1 cellular context compared by ENCODE assay signal in the genomic region with DNA sequence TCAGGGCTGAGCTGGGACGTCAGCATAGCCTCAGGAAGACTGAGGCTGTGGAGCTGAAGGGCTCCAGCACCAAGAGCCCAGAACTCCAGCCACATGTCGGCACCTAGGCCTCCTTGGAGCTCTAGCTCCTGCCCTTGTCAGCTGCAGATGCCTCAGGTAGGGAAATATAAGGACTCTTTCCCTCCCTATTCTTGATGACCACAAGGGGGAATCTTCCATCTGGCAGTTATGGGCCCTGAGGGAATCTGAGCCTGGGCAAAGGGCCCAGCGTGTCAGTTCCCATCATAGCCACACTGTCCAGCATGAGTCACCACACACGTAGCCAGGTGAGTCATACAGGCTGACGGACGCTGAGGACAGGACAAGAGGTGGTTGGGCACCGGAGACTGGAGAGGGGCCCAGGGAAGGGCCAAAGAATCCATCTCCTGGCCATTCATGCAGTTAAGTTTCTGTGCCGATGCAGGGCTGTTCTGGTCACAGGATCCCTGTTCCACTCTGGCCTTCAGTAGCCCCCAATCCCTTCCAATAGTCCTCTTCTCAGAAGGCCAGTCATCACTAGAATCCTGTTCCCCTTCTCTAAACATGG.
TF ChIP-seq lines count a peak whose summit lies in the region.

No MANE protein-coding gene starts in this region.

TF ChIP-seq in A549, 52 proteins besides CTCF, POLR2A, EP300 and RAD21 (continued from another document):
- TF ChIP-seq, protein P1, sequence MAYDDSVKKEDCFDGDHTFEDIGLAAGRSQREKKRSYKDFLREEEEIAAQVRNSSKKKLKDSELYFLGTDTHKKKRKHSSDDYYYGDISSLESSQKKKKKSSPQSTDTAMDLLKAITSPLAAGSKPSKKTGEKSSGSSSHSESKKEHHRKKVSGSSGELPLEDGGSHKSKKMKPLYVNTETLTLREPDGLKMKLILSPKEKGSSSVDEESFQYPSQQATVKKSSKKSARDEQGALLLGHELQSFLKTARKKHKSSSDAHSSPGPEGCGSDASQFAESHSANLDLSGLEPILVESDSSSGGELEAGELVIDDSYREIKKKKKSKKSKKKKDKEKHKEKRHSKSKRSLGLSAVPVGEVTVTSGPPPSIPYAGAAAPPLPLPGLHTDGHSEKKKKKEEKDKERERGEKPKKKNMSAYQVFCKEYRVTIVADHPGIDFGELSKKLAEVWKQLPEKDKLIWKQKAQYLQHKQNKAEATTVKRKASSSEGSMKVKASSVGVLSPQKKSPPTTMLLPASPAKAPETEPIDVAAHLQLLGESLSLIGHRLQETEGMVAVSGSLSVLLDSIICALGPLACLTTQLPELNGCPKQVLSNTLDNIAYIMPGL (CRISPR knock-in tag; IDR thresholded peaks at IDR 0.05; ENCODE audit: borderline replicate concordance), result no peak
